Comparison of ENCODE assay signal across 12 cellular contexts in the genomic region with DNA sequence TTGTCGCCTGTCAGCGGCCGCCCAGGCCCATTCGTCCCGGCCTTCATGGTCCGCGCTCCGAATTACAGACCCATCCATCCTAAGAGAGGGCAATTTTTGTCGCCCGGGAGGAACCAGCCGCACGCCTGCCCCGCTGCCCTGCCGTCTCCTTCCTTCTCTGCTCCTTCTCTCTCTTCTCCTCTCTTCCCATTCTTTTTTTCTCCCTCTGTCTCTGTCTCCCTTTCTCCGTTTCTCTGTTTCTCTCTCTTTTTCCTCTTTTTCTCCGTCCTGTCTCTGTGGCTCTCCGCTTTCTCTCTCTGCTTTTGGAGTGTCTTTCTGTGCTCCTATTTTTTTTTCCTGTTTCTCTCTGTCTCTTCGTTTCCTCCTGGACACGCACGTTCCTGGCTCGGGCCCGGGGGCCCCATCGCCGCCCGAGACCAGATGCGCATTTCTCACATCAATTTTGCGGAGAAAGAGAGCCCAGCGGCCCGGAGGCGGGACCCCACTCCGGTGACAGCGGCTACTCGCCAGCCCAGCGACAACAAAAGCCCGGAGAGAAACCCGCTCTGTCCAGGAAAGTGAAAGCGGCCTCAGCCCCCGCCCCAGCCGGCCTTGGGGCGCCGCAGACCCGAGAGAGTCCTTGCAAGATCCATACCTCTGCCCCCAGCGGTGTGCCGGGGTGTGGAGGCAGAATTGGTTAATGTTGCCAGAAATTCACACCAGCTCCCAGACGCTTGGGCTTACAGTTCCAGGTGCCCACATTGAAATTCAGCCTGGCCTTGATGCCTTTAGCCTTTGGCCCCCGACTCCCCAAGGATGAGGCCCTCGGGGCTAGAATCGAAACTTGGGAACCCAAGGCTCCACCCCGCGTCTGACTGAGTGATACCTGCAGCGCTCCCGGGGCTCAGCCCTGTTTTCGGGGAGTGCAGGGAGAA. TPM values are rescaled to one million over a fixed set of nuclear protein-coding genes. Genes with fewer than 3 reads are reported as not detected.
DNase-seq lines count a peak whose midpoint lies in the region; ATAC-seq and TF ChIP-seq lines count a peak whose summit lies in the region.
"Had no signal": no experiment of that assay in that cellular context is flagged by ENCODE, and none has a peak within 500 bp of the region (broad histone marks: within the 10 kb centered on the region; RNA-seq: fewer than 3 reads in every experiment).

No MANE protein-coding gene starts in this region.

- H3K4me1 Mint-ChIP-seq in CD8-positive, alpha-beta T cell (ENCODE audit: low read depth): peaks cover 48% of the 10 kb centered on the region
- peaks cover 24% of the 10 kb centered on the region for H3K4me1 Mint-ChIP-seq in MCF 10A (ENCODE audit: insufficient read depth, unreplicated experiment)

- no peak overlapping the region for H2AFZ ChIP-seq in neural cell (ENCODE audit: low read depth, low read length)

- H3K4me3 ChIP-seq in CD8-positive, alpha-beta T cell (ENCODE audit: low read depth, low read length): peak overlapping the region; percentile 33
- H3K4me3 ChIP-seq in HAP-1: peak overlapping the region; percentile 20
- H3K4me3 ChIP-seq in neural cell (ENCODE audit: low read length): no peak overlapping the region
- H3K4me3 ChIP-seq: body of pancreas had no signal

- H3K4me2 ChIP-seq in neural cell (ENCODE audit: low read length): no peak overlapping the region

- no peak for DNase-seq in CD8-positive, alpha-beta T cell
- peak; percentile 18 to 72 for DNase-seq in HAP-1 (ENCODE audit: low spot score in 2 of 2)
- no peak for DNase-seq in MCF 10A (ENCODE audit: unreplicated experiment)
- DNase-seq in stimulated activated CD4-positive, alpha-beta T cell treated with anti-CD3 and anti-CD28 coated beads, Interleukin-12 subunit alpha, Interleukin-12 subunit beta, amount 100 ng/mL, for 4 hours: no peak
- no peak for DNase-seq in OCI-M1 (lab: John Stamatoyannopoulos, UW)
- DNase-seq in activated gamma-delta T cell (lab: John Stamatoyannopoulos, UW): no peak
- no peak for DNase-seq in foreskin keratinocyte
- DNase-seq: NCI-H345 had no signal

- H3K36me3 Mint-ChIP-seq in CD8-positive, alpha-beta T cell: no peaks in the 10 kb centered on the region
- H3K36me3 Mint-ChIP-seq in MCF 10A (ENCODE audit: insufficient read depth, unreplicated experiment): no peaks in the 10 kb centered on the region

- in situ Hi-C loops in HAP-1 (cut with MboI; ENCODE audit: low sequenced_read_pairs): no loop called here

- H3K27ac Mint-ChIP-seq in CD8-positive, alpha-beta T cell: no peak overlapping the region
- H3K27ac Mint-ChIP-seq in MCF 10A (ENCODE audit: low read depth, unreplicated experiment): peak overlapping the region; percentile 52

- no peaks in the 10 kb centered on the region for H3K9me2 ChIP-seq in neural cell (ENCODE audit: insufficient read depth, low read length)

- no peaks in the 10 kb centered on the region for H3K79me2 ChIP-seq in neural cell (replicated peaks; ENCODE audit: insufficient read depth, low read length)

- H4K20me1 ChIP-seq in neural cell (ENCODE audit: insufficient read depth): no peaks in the 10 kb centered on the region

- no peak overlapping the region for H3K27ac ChIP-seq in CD8-positive, alpha-beta T cell (ENCODE audit: low read depth, low read length)
- H3K27ac ChIP-seq in neural cell (ENCODE audit: low read length) (no peak overlapping the region), foreskin keratinocyte (no peak overlapping the region)
- H3K27ac ChIP-seq: body of pancreas had no signal

- H3K9me3 Mint-ChIP-seq in CD8-positive, alpha-beta T cell: no peaks in the 10 kb centered on the region
- H3K9me3 Mint-ChIP-seq in MCF 10A (ENCODE audit: unreplicated experiment): no peaks in the 10 kb centered on the region

- peaks cover 66% of the 10 kb centered on the region for H3K27me3 Mint-ChIP-seq in CD8-positive, alpha-beta T cell (ENCODE audit: low read depth)
- peaks cover 48% of the 10 kb centered on the region for H3K27me3 Mint-ChIP-seq in MCF 10A (ENCODE audit: insufficient read depth, unreplicated experiment)

- no peak for ATAC-seq in CD8-positive, alpha-beta T cell
- no peak for ATAC-seq in foreskin keratinocyte
- ATAC-seq: body of pancreas, sciatic nerve had no signal

- H3K9ac ChIP-seq in neural cell (ENCODE audit: low read length): no peak overlapping the region

- intact Hi-C loops in CD8-positive, alpha-beta T cell (cut with DNase I, micrococcal nuclease): no loop called here
- intact Hi-C loops in MCF 10A (cut with micrococcal nuclease): no loop called here

- POLR2A ChIA-PET in CD8-positive, alpha-beta T cell (lab: Charles Lee): no interaction called here
- POLR2A ChIA-PET in MCF 10A (lab: Yijun Ruan, JAX): no interaction called here

- H3K36me3 ChIP-seq in CD8-positive, alpha-beta T cell (ENCODE audit: insufficient read depth, low read length): no peaks in the 10 kb centered on the region
- H3K36me3 ChIP-seq in HAP-1 (replicated peaks) (no peaks in the 10 kb centered on the region), neural cell (ENCODE audit: insufficient read depth, low read length) (no peaks in the 10 kb centered on the region)

- CTCF ChIA-PET in CD8-positive, alpha-beta T cell (lab: Charles Lee): interaction anchor here (0.6 kb wide), 1 partner anchor 10 kb away, joined by 4 read pairs; no protein-coding TSS in a partner anchor
- CTCF ChIA-PET in MCF 10A (lab: Yijun Ruan, JAX): interaction anchor here (2.2 kb wide), 1 partner anchor 10 kb away, joined by 13 read pairs; no protein-coding TSS in a partner anchor

- no peak for TF ChIP-seq EP300 in neural cell (conservative IDR thresholded peaks at IDR 0.05; ENCODE audit: poor library complexity, severe bottlenecking)

- peaks cover 59% of the 10 kb centered on the region for H3K4me1 ChIP-seq in CD8-positive, alpha-beta T cell (ENCODE audit: insufficient read depth, low read length)
- H3K4me1 ChIP-seq in HAP-1 (no peaks in the 10 kb centered on the region; the same call in 1 of the 2 replicates), foreskin keratinocyte (peaks cover 11% of the 10 kb centered on the region)

- peaks cover 63% of the 10 kb centered on the region for H3K27me3 ChIP-seq in CD8-positive, alpha-beta T cell (ENCODE audit: insufficient read depth, low read length)
- H3K27me3 ChIP-seq in HAP-1 (ENCODE audit: low read depth) (no peaks in the 10 kb centered on the region), neural cell (ENCODE audit: insufficient read depth, low read depth, low read length) (peaks cover 99% of the 10 kb centered on the region), foreskin keratinocyte (peaks cover 99% of the 10 kb centered on the region)

- no peaks in the 10 kb centered on the region for H3K9me3 ChIP-seq in CD8-positive, alpha-beta T cell (ENCODE audit: low read length)
- H3K9me3 ChIP-seq in HAP-1: no peaks in the 10 kb centered on the region
- no peaks in the 10 kb centered on the region for H3K9me3 ChIP-seq in neural cell (ENCODE audit: low read length)
- H3K9me3 ChIP-seq: body of pancreas had no signal

- no peaks in the 10 kb centered on the region for H3F3A ChIP-seq in neural cell (ENCODE audit: insufficient read depth, low read length, poor library complexity, severe bottlenecking)

- H3K4me3 Mint-ChIP-seq in CD8-positive, alpha-beta T cell: peak overlapping the region; percentile 78
- peak overlapping the region; percentile 2 for H3K4me3 Mint-ChIP-seq in MCF 10A (ENCODE audit: unreplicated experiment)

- no TSS peak for BruUV-seq in MCF 10A (replicated peaks; lab: Mats Ljungman, UMichigan)

- TF ChIP-seq CTCF in CD8-positive, alpha-beta T cell (IDR thresholded peaks at IDR 0.05): peak; percentile 24
- TF ChIP-seq CTCF in MCF 10A (IDR thresholded peaks at IDR 0.05; ENCODE audit: unreplicated experiment): no peak
- TF ChIP-seq CTCF in neural cell (IDR thresholded peaks at IDR 0.05; ENCODE audit: poor library complexity, severe bottlenecking): no peak
- no peak for TF ChIP-seq CTCF in foreskin keratinocyte (conservative IDR thresholded peaks at IDR 0.05)

- no peak for TF ChIP-seq RAD21 in neural cell (conservative IDR thresholded peaks at IDR 0.05)

TF ChIP-seq in neural cell, 6 proteins besides CTCF, POLR2A, EP300 and RAD21:
- no peak for TF ChIP-seq SMC3 (conservative IDR thresholded peaks at IDR 0.05; ENCODE audit: poor library complexity)
- TF ChIP-seq, protein P1, sequence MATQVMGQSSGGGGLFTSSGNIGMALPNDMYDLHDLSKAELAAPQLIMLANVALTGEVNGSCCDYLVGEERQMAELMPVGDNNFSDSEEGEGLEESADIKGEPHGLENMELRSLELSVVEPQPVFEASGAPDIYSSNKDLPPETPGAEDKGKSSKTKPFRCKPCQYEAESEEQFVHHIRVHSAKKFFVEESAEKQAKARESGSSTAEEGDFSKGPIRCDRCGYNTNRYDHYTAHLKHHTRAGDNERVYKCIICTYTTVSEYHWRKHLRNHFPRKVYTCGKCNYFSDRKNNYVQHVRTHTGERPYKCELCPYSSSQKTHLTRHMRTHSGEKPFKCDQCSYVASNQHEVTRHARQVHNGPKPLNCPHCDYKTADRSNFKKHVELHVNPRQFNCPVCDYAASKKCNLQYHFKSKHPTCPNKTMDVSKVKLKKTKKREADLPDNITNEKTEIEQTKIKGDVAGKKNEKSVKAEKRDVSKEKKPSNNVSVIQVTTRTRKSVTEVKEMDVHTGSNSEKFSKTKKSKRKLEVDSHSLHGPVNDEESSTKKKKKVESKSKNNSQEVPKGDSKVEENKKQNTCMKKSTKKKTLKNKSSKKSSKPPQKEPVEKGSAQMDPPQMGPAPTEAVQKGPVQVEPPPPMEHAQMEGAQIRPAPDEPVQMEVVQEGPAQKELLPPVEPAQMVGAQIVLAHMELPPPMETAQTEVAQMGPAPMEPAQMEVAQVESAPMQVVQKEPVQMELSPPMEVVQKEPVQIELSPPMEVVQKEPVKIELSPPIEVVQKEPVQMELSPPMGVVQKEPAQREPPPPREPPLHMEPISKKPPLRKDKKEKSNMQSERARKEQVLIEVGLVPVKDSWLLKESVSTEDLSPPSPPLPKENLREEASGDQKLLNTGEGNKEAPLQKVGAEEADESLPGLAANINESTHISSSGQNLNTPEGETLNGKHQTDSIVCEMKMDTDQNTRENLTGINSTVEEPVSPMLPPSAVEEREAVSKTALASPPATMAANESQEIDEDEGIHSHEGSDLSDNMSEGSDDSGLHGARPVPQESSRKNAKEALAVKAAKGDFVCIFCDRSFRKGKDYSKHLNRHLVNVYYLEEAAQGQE (IDR thresholded peaks at IDR 0.05; ENCODE audit: borderline replicate concordance): no peak
- peak; percentile 90 for TF ChIP-seq EZH2 (IDR thresholded peaks at IDR 0.05; ENCODE audit: borderline replicate concordance, insufficient read depth, low read length, poor library complexity, severe bottlenecking)

RNA-seq across cellular contexts. Expression of a gene that starts 4.1 kb away (rescaled TPM):
- not detected for total RNA-seq in CD8-positive, alpha-beta T cell
- total RNA-seq in MCF 10A (2022) (not detected in 2 replicates), foreskin keratinocyte (not detected in 2 replicates)
- polyA plus RNA-seq in neural cell (0.08 TPM in 1 of 2 replicates, not detected in the other), foreskin keratinocyte (not detected in 2 replicates)
- polyA minus RNA-seq in neural cell: not detected in 2 replicates
- total RNA-seq: body of pancreas, sciatic nerve, subcutaneous adipose tissue had no signal

Comparison
In these comparisons a context has a peak if more than half of its experiments do, and no peak if none do; other contexts are left out.
1. DNase-seq: peak in HAP-1 (2 of 2); none in CD8-positive, alpha-beta T cell (0 of 7), MCF 10A (single experiment), stimulated activated CD4-positive, alpha-beta T cell treated with anti-CD3 and anti-CD28 coated beads, Interleukin-12 subunit alpha, Interleukin-12 subunit beta, amount 100 ng/mL, for 4 hours (single experiment), OCI-M1 (single experiment), activated gamma-delta T cell (single experiment) and foreskin keratinocyte (0 of 2).